ENCODE assay signal across 14 cellular contexts in the genomic region with DNA sequence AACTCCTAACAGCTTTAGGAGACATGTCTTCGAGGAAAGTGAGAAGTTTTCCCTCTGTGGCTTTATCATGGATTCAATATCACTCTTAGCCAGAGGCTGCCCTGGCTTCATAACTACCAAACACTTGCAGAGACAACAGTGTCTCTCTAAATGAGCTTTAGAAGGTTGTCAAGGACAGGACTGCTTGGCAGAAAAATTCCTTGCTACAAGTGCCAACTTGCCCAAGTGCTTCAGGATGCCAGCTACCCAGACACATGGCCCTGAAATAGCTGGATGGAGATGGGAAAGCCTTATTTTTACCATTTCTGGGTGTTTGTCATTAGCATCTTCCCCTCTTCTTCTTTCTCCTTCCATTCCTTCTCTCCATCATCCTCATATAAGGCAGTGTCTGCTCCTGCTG.
"Had no signal": no experiment of that assay in that cellular context is flagged by ENCODE, and none has a peak within 500 bp of the region (broad histone marks: within the 10 kb centered on the region; RNA-seq: fewer than 3 reads in every experiment).

No MANE protein-coding gene starts in this region.

- ATAC-seq: heart left ventricle, left lung, psoas muscle, right lobe of liver had no signal

- H3K27ac Mint-ChIP-seq: nephron; stimulated activated effector memory CD8-positive, alpha-beta T cell treated with anti-CD3 and anti-CD28 coated beads, Interleukin-12 subunit alpha, Interleukin-12 subunit beta, amount 100 ng/mL, for 72 hours had no signal

- H3K4me3 Mint-ChIP-seq: nephron; stimulated activated effector memory CD8-positive, alpha-beta T cell treated with anti-CD3 and anti-CD28 coated beads, Interleukin-12 subunit alpha, Interleukin-12 subunit beta, amount 100 ng/mL, for 72 hours had no signal

- H3K9me3 Mint-ChIP-seq: stimulated activated effector memory CD8-positive, alpha-beta T cell treated with anti-CD3 and anti-CD28 coated beads, Interleukin-12 subunit alpha, Interleukin-12 subunit beta, amount 100 ng/mL, for 72 hours had no signal

- FAIRE-seq: astrocyte, endometrium had no signal

- H3K36me3 Mint-ChIP-seq: stimulated activated effector memory CD8-positive, alpha-beta T cell treated with anti-CD3 and anti-CD28 coated beads, Interleukin-12 subunit alpha, Interleukin-12 subunit beta, amount 100 ng/mL, for 72 hours had no signal

- DNase-seq: activated T-cell treated with anti-CD3 and anti-CD28 coated beads, Interleukin-2, amount 50 U/mL, for 1 hour; esophagus squamous epithelium; heart left ventricle; islet precursor cell; left lung; mesenchymal stem cell; psoas muscle; right lobe of liver; T1000; trophoblast cell had no signal

- H3K4me1 Mint-ChIP-seq: nephron had no signal
